7 cellular contexts compared by ENCODE assay signal in genomic region chr7:139101637-139102158, GRCh38. TPM values are rescaled to one million over a fixed set of nuclear protein-coding genes. Genes with fewer than 3 reads are reported as not detected.
A peak's percentile ranks its signal among the peaks of the same experiment; 100 is the strongest.
DNase-seq lines count a peak whose midpoint lies in the region; ATAC-seq, FAIRE-seq and TF ChIP-seq lines count a peak whose summit lies in the region.
"Not testable (repeated sequence)": the region's sequence is repeated elsewhere in the genome, so short reads cannot be mapped to it uniquely, and the experiment has no call there.

No MANE protein-coding gene starts in this region.

- H3K4me1 ChIP-seq in CD8-positive, alpha-beta T cell (ENCODE audit: insufficient read depth, low read length), result peaks cover 40% of the 10 kb centered on the region
- H3K4me1 ChIP-seq in K562 (replicated peaks in 1 of 2; ENCODE audit: control insufficient read depth in 2 of 2, insufficient read depth in 2 of 2, low read length in 2 of 2), result peaks cover 12 to 24% of the 10 kb centered on the region in 2 experiments; a peak in 4 of 5 replicates
- peaks cover 66% of the 10 kb centered on the region for H3K4me1 ChIP-seq in lower lobe of right lung
- H3K4me1 ChIP-seq in spleen, result peaks cover 45 to 98% (median 80%) of the 10 kb centered on the region in 6 donors

- CTCF ChIA-PET in CD8-positive, alpha-beta T cell (lab: Charles Lee), result interaction anchor here (2.2 to 2.3 kb wide), 2 partner anchors 25 to 27 kb away, joined by 7 to 14 read pairs; no protein-coding TSS in a partner anchor
- CTCF ChIA-PET in activated CD8-positive, alpha-beta T cell treated with anti-CD3 and anti-CD28 coated beads for 36 hours (lab: Charles Lee); K562 (lab: Yijun Ruan, JAX; ENCODE audit: low intra/inter-chr PET ratio): not testable (repeated sequence)
- CTCF ChIA-PET in activated naive CD4-positive, alpha-beta T cell treated with anti-CD3 and anti-CD28 coated beads for 36 hours (lab: Charles Lee), result interaction anchor here (3.7 kb wide), 1 partner anchor 8 kb away, joined by 27 read pairs; no protein-coding TSS in a partner anchor

- not testable (repeated sequence) for H3K4me3 ChIP-seq in CD8-positive, alpha-beta T cell (ENCODE audit: low read depth, low read length); K562; lower lobe of right lung
- peak overlapping the region in 3 of 8 donors; percentile 8 to 47 (median 15) for H3K4me3 ChIP-seq in spleen

- H3K4me1 Mint-ChIP-seq in CD8-positive, alpha-beta T cell (ENCODE audit: low read depth), result peaks cover 60% of the 10 kb centered on the region
- peaks cover 49% of the 10 kb centered on the region for H3K4me1 Mint-ChIP-seq in T-helper 1 cell treated with Interleukin-12 subunit alpha and Interleukin-12 subunit beta and Interleukin-4 antibody, amounts not matched to agents 30 μg/mL and 1 μg/mL, for 36 hours (ENCODE audit: low read depth)
- H3K4me1 Mint-ChIP-seq in activated CD8-positive, alpha-beta T cell treated with anti-CD3 and anti-CD28 coated beads for 36 hours (ENCODE audit: low read depth), result peaks cover 52% of the 10 kb centered on the region
- H3K4me1 Mint-ChIP-seq in activated naive CD4-positive, alpha-beta T cell treated with anti-CD3 and anti-CD28 coated beads for 36 hours (ENCODE audit: low read depth), result peaks cover 54% of the 10 kb centered on the region

- TF ChIP-seq POLR2A in K562 (conservative IDR thresholded peaks at IDR 0.05); spleen (IDR thresholded peaks at IDR 0.05): not testable (repeated sequence)

- POLR2A ChIA-PET in CD8-positive, alpha-beta T cell (lab: Charles Lee), result interaction anchor here (1.2 to 4.0 kb wide), 4 partner anchors 7 to 20 kb away, joined by 3 to 93 read pairs (median 14); no protein-coding TSS in a partner anchor
- POLR2A ChIA-PET in activated CD8-positive, alpha-beta T cell treated with anti-CD3 and anti-CD28 coated beads for 36 hours (lab: Charles Lee), result interaction anchor here (1.6 to 4.0 kb wide), 5 partner anchors 8 to 32 kb away, joined by 4 to 71 read pairs (median 14); a partner anchor contains a TSS
- POLR2A ChIA-PET in K562 (lab: Yijun Ruan, JAX), result interaction anchor here (0.6 to 1.8 kb wide), 2 partner anchors 11 to 16 kb away, joined by 3 to 6 read pairs; no protein-coding TSS in a partner anchor

- TF ChIP-seq CTCF in CD8-positive, alpha-beta T cell (IDR thresholded peaks at IDR 0.05); activated CD8-positive, alpha-beta T cell treated with anti-CD3 and anti-CD28 coated beads for 36 hours (IDR thresholded peaks at IDR 0.05); K562 (IDR thresholded peaks at IDR 0.05 in 2 of 3, conservative IDR thresholded peaks at IDR 0.05 in 1 of 3; ENCODE audit: insufficient read depth in 2 of 3, low read depth in 1 of 3, low read length in 3 of 3); lower lobe of right lung (IDR thresholded peaks at IDR 0.05); spleen (IDR thresholded peaks at IDR 0.05 in 8 of 11, conservative IDR thresholded peaks at IDR 0.05 in 3 of 11): not testable (repeated sequence)

- DNase-seq in CD8-positive, alpha-beta T cell; activated CD8-positive, alpha-beta T cell treated with anti-CD3 and anti-CD28 coated beads for 36 hours; activated naive CD4-positive, alpha-beta T cell treated with anti-CD3 and anti-CD28 coated beads for 36 hours; K562 (ENCODE audit: extremely low read depth in 1 of 4, low spot score in 3 of 4); lower lobe of right lung; spleen: not testable (repeated sequence)

- peak overlapping the region in 1 of 2 experiments; percentile 72; a peak in 1 of 4 replicates for H3K9ac ChIP-seq in K562 (ENCODE audit: insufficient read depth in 1 of 2, low read depth in 2 of 2, low read length in 2 of 2)

- ATAC-seq in CD8-positive, alpha-beta T cell; activated CD8-positive, alpha-beta T cell treated with anti-CD3 and anti-CD28 coated beads for 36 hours; K562; lower lobe of right lung: not testable (repeated sequence)

- not testable (repeated sequence) for FAIRE-seq in K562 (lab: Jason Lieb, UNC)

- peak overlapping the region; percentile 17; the same call in 1 of the 2 replicates for H3K4me2 ChIP-seq in K562 (ENCODE audit: insufficient read depth, low read length)

- H3K27me3 ChIP-seq in CD8-positive, alpha-beta T cell (ENCODE audit: insufficient read depth, low read length); K562 (ENCODE audit: control insufficient read depth in 2 of 2, insufficient read depth in 2 of 2, low read length in 2 of 2); lower lobe of right lung (ENCODE audit: low read depth); spleen (replicated peaks in 1 of 7): not testable (repeated sequence)

- in situ Hi-C loops in K562 (cut with MboI), result not testable (repeated sequence)

- H3K27me3 Mint-ChIP-seq in CD8-positive, alpha-beta T cell (ENCODE audit: low read depth); T-helper 1 cell treated with Interleukin-12 subunit alpha and Interleukin-12 subunit beta and Interleukin-4 antibody, amounts not matched to agents 30 μg/mL and 1 μg/mL, for 36 hours (ENCODE audit: low read depth); activated CD8-positive, alpha-beta T cell treated with anti-CD3 and anti-CD28 coated beads for 36 hours; activated naive CD4-positive, alpha-beta T cell treated with anti-CD3 and anti-CD28 coated beads for 36 hours (ENCODE audit: low read depth): not testable (repeated sequence)

- not testable (repeated sequence) for TF ChIP-seq EP300 in K562 (IDR thresholded peaks at IDR 0.05; ENCODE audit: low read length)

- not testable (repeated sequence) for H3K9me1 ChIP-seq in K562 (ENCODE audit: control insufficient read depth, insufficient read depth, low read length)

- peak overlapping the region; percentile 93 for H3K27ac Mint-ChIP-seq in CD8-positive, alpha-beta T cell
- peak overlapping the region; percentile 78 for H3K27ac Mint-ChIP-seq in T-helper 1 cell treated with Interleukin-12 subunit alpha and Interleukin-12 subunit beta and Interleukin-4 antibody, amounts not matched to agents 30 μg/mL and 1 μg/mL, for 36 hours
- H3K27ac Mint-ChIP-seq in activated CD8-positive, alpha-beta T cell treated with anti-CD3 and anti-CD28 coated beads for 36 hours, result peak overlapping the region; percentile 91
- peak overlapping the region; percentile 93 for H3K27ac Mint-ChIP-seq in activated naive CD4-positive, alpha-beta T cell treated with anti-CD3 and anti-CD28 coated beads for 36 hours

- intact Hi-C loops in CD8-positive, alpha-beta T cell (cut with DNase I, micrococcal nuclease), result loop anchor here in 1 of 2 experiments (10.0 kb wide), 1 partner anchor 637 kb away; the partner anchor contains the start of gene TRIM24
- intact Hi-C loops in activated CD8-positive, alpha-beta T cell treated with anti-CD3 and anti-CD28 coated beads for 36 hours (cut with micrococcal nuclease); K562 (cut with micrococcal nuclease); lower lobe of right lung (cut with DNase I); spleen (cut with DNase I; ENCODE audit: low total_unique reads): not testable (repeated sequence)
- intact Hi-C loops in activated naive CD4-positive, alpha-beta T cell treated with anti-CD3 and anti-CD28 coated beads for 36 hours (cut with micrococcal nuclease), result loop anchor here (10.0 kb wide), 2 partner anchors 347 to 637 kb away; partner anchors contain the start of gene TRIM24

- no CpG with 5 or more reads among the region's 4 CpGs for WGBS in K562 (ENCODE audit: insufficient coverage, low coverage, missing lambda C conversion rate)
- WGBS in spleen, 5 donors, result 39 to 90% (median 51%) methylated on average over 2 to 4 of the region's 4 CpGs

- H2AFZ ChIP-seq in K562 (ENCODE audit: low read depth, low read length), result not testable (repeated sequence)

- not testable (repeated sequence) for H4K20me1 ChIP-seq in K562 (replicated peaks; ENCODE audit: control insufficient read depth, insufficient read depth, low read length)

- peak overlapping the region; percentile 87 for H3K4me3 Mint-ChIP-seq in CD8-positive, alpha-beta T cell
- peak overlapping the region; percentile 93 for H3K4me3 Mint-ChIP-seq in T-helper 1 cell treated with Interleukin-12 subunit alpha and Interleukin-12 subunit beta and Interleukin-4 antibody, amounts not matched to agents 30 μg/mL and 1 μg/mL, for 36 hours
- peak overlapping the region; percentile 82 for H3K4me3 Mint-ChIP-seq in activated CD8-positive, alpha-beta T cell treated with anti-CD3 and anti-CD28 coated beads for 36 hours
- H3K4me3 Mint-ChIP-seq in activated naive CD4-positive, alpha-beta T cell treated with anti-CD3 and anti-CD28 coated beads for 36 hours, result peak overlapping the region; percentile 78

- H3K9me3 Mint-ChIP-seq in CD8-positive, alpha-beta T cell; T-helper 1 cell treated with Interleukin-12 subunit alpha and Interleukin-12 subunit beta and Interleukin-4 antibody, amounts not matched to agents 30 μg/mL and 1 μg/mL, for 36 hours; activated CD8-positive, alpha-beta T cell treated with anti-CD3 and anti-CD28 coated beads for 36 hours; activated naive CD4-positive, alpha-beta T cell treated with anti-CD3 and anti-CD28 coated beads for 36 hours: not testable (repeated sequence)

- not testable (repeated sequence) for H3K36me3 ChIP-seq in CD8-positive, alpha-beta T cell (ENCODE audit: insufficient read depth, low read length)
- H3K36me3 ChIP-seq in K562 (ENCODE audit: control insufficient read depth, insufficient read depth, low read length) (peaks cover 30% of the 10 kb centered on the region), lower lobe of right lung (peaks cover 14% of the 10 kb centered on the region), spleen (peaks cover 0 to 30% (median 14%) of the 10 kb centered on the region in 6 donors)

- H3K36me3 Mint-ChIP-seq in CD8-positive, alpha-beta T cell, result peaks cover 64% of the 10 kb centered on the region
- peaks cover 65% of the 10 kb centered on the region for H3K36me3 Mint-ChIP-seq in T-helper 1 cell treated with Interleukin-12 subunit alpha and Interleukin-12 subunit beta and Interleukin-4 antibody, amounts not matched to agents 30 μg/mL and 1 μg/mL, for 36 hours (ENCODE audit: low read depth)
- peaks cover 74% of the 10 kb centered on the region for H3K36me3 Mint-ChIP-seq in activated CD8-positive, alpha-beta T cell treated with anti-CD3 and anti-CD28 coated beads for 36 hours (ENCODE audit: low read depth)
- peaks cover 70% of the 10 kb centered on the region for H3K36me3 Mint-ChIP-seq in activated naive CD4-positive, alpha-beta T cell treated with anti-CD3 and anti-CD28 coated beads for 36 hours (ENCODE audit: low read depth)

- TF ChIP-seq RAD21 in K562 (CRISPR knock-in tag; conservative IDR thresholded peaks at IDR 0.05 in 1 of 2, IDR thresholded peaks at IDR 0.05 in 1 of 2), result not testable (repeated sequence)

- H3K9me3 ChIP-seq in CD8-positive, alpha-beta T cell (ENCODE audit: low read length); K562 (replicated peaks; ENCODE audit: control insufficient read depth, insufficient read depth, low read depth, low read length); lower lobe of right lung; spleen: not testable (repeated sequence)

- H3K79me2 ChIP-seq in K562 (ENCODE audit: control insufficient read depth, insufficient read depth, low read length), result peaks cover 76% of the 10 kb centered on the region

- not testable (repeated sequence) for H3K27ac ChIP-seq in CD8-positive, alpha-beta T cell (ENCODE audit: low read depth, low read length)
- peak overlapping the region; percentile 33; the same call in 1 of the 3 replicates for H3K27ac ChIP-seq in K562 (ENCODE audit: extremely low read depth, low read depth, low read length)
- peak overlapping the region; percentile 51 for H3K27ac ChIP-seq in lower lobe of right lung
- H3K27ac ChIP-seq in spleen, result peak overlapping the region; percentile 13 to 100 (median 70)

- BruUV-seq in K562 (replicated peaks; lab: Mats Ljungman, UMichigan), result not testable (repeated sequence)

RNA-seq across cellular contexts. Expression of gene ZC3HAV1, which starts 7.8 kb away (rescaled TPM):
- 100 to 1,000 TPM; 194 to 198 TPM for total RNA-seq in CD8-positive, alpha-beta T cell
- total RNA-seq in activated CD8-positive, alpha-beta T cell treated with anti-CD3 and anti-CD28 coated beads for 36 hours, result 100 to 1,000 TPM; 125 to 128 TPM
- total RNA-seq in activated naive CD4-positive, alpha-beta T cell treated with anti-CD3 and anti-CD28 coated beads for 36 hours, result 100 to 1,000 TPM; 131 to 134 TPM
- total RNA-seq in K562 (2011; cell fraction: chromatin; rRNA removed; ENCODE audit: low replicate concordance), result 53.8 and 57.1 TPM in 2 replicates
- total RNA-seq in K562 (2011; cell fraction: nucleolus; rRNA removed), result 29.0 and 32.2 TPM in 2 replicates
- 34.5 and 41.2 TPM in 2 replicates for total RNA-seq in K562 (2011; cell fraction: nucleoplasm; rRNA removed)
- total RNA-seq in K562 (2014; rRNA removed) (23.9 and 26.4 TPM in 2 replicates), K562 (2014; rRNA removed; fragmentation: Illumina TruSeq; extraction: Trizol) (34.0 TPM in 2 replicates), K562 (2015; rRNA removed; fragmentation: Illumina TruSeq; extraction: Trizol) (38.9 and 40.5 TPM in 2 replicates), K562 (2021) (33.0 and 33.8 TPM in 2 replicates), lower lobe of right lung (43.6 TPM), spleen (10 to 100 TPM; 53.4 to 82.4 (median 68.3) TPM)
- polyA plus RNA-seq in K562 (2011; rRNA removed) (16.9 and 22.4 TPM in 2 replicates), K562 (2014; fragmentation: Illumina TruSeq; extraction: Trizol) (22.8 and 30.9 TPM in 2 replicates), K562 (2014; fragmentation: Nextera tagmentation; extraction: Ambion mirVana) (10 to 100 TPM; 11.9 to 13.4 TPM), K562 (2014; rRNA removed) (18.0 and 18.7 TPM in 2 replicates), spleen (10 to 100 TPM; 12.7 to 19.0 (median 13.0) TPM)
- 13.3 and 18.4 TPM in 2 replicates for polyA plus RNA-seq in K562 (2011; cell fraction: cytosol; rRNA removed)
- 12.9 and 17.7 TPM in 2 replicates for polyA plus RNA-seq in K562 (2011; cell fraction: nucleus; rRNA removed)
- 20.5 and 21.0 TPM in 2 replicates for polyA plus RNA-seq in K562 (2012)
- 29.5 and 40.3 TPM in 2 replicates for polyA minus RNA-seq in K562 (2011; rRNA and poly(A)+ RNA removed)
- 24.2 and 28.1 TPM in 2 replicates for polyA minus RNA-seq in K562 (2011; cell fraction: cytosol; rRNA and poly(A)+ RNA removed)
- 17.8 and 38.4 TPM in 2 replicates for polyA minus RNA-seq in K562 (2011; cell fraction: nucleus; rRNA and poly(A)+ RNA removed)
